8 cellular contexts compared by ENCODE assay signal in genomic region chr2:165698621-165698946, GRCh38.
DNase-seq lines count a peak whose midpoint lies in the region; ATAC-seq and TF ChIP-seq lines count a peak whose summit lies in the region.

No MANE protein-coding gene starts in this region.

- H3K79me2 ChIP-seq in HCT116 (ENCODE audit: insufficient read depth, low read length), result no peaks in the 10 kb centered on the region

- H3K27ac Mint-ChIP-seq in natural killer cell, result no peak overlapping the region
- no peak overlapping the region for H3K27ac Mint-ChIP-seq in natural killer cell treated with Interleukin-12 subunit alpha and Interleukin-12 subunit beta and Interleukin-15 and Interleukin-18, amount 100 ng/mL, for 72 hours
- no peak overlapping the region for H3K27ac Mint-ChIP-seq in naive B cell

- no peaks in the 10 kb centered on the region for H3K4me1 Mint-ChIP-seq in natural killer cell
- H3K4me1 Mint-ChIP-seq in natural killer cell treated with Interleukin-12 subunit alpha and Interleukin-12 subunit beta and Interleukin-15 and Interleukin-18, amount 100 ng/mL, for 72 hours (ENCODE audit: low read depth in 2 of 2), result no peaks in the 10 kb centered on the region
- no peaks in the 10 kb centered on the region for H3K4me1 Mint-ChIP-seq in naive B cell

- no peak for TF ChIP-seq POLR2A in HCT116 (IDR thresholded peaks at IDR 0.05; ENCODE audit: borderline replicate concordance, extremely low read depth, insufficient read depth, insufficient read length)
- no peak for TF ChIP-seq POLR2A in esophagus muscularis mucosa (IDR thresholded peaks at IDR 0.05; ENCODE audit: low read depth)

- peak; percentile 39; the same call in 1 of the 2 replicates for TF ChIP-seq RAD21 in HCT116 (IDR thresholded peaks at IDR 0.05; ENCODE audit: low read depth)

- no peak overlapping the region for H3K4me3 ChIP-seq in HCT116 (replicated peaks in 1 of 2; ENCODE audit: low read depth in 1 of 2, low read length in 2 of 2)
- no peak overlapping the region for H3K4me3 ChIP-seq in esophagus muscularis mucosa

- DNase-seq in natural killer cell, result no peak
- DNase-seq in natural killer cell treated with Interleukin-12 subunit alpha and Interleukin-12 subunit beta and Interleukin-15 and Interleukin-18, amount 100 ng/mL, for 72 hours (ENCODE audit: low spot score), result no peak
- peak; percentile 19 for DNase-seq in HCT116 (ENCODE audit: low read depth, low spot score)
- peak; percentile 28 for DNase-seq in LoVo (ENCODE audit: low spot score)
- peak; percentile 3 for DNase-seq in RPMI7951 (ENCODE audit: low read depth)
- no peak for DNase-seq in esophagus muscularis mucosa (ENCODE audit: extremely low spot score)
- DNase-seq in naive B cell, result peak; percentile 38
- no peak for DNase-seq in cortex of kidney (lab: John Stamatoyannopoulos, UW)

- H3K4me1 ChIP-seq in HCT116 (ENCODE audit: control insufficient read depth in 1 of 2, insufficient read depth in 2 of 2, low read length in 2 of 2) (no peaks in the 10 kb centered on the region), esophagus muscularis mucosa (no peaks in the 10 kb centered on the region)

- POLR2A ChIA-PET in HCT116 (lab: Charles Lee), result no interaction called here

- H3K27ac ChIP-seq in HCT116 (ENCODE audit: low read depth, low read length), result no peak overlapping the region
- H3K27ac ChIP-seq in esophagus muscularis mucosa (replicated peaks in 1 of 4), result no peak overlapping the region

- H3K9me3 ChIP-seq in HCT116 (ENCODE audit: control insufficient read depth in 1 of 2, insufficient read depth in 1 of 2, low read depth in 1 of 2, low read length in 2 of 2), result no peaks in the 10 kb centered on the region
- H3K9me3 ChIP-seq in esophagus muscularis mucosa, result no peaks in the 10 kb centered on the region

- intact Hi-C loops in natural killer cell (cut with micrococcal nuclease), result loop anchor here (5.0 to 10.0 kb wide), 2 partner anchors 296 to 704 kb away; no protein-coding TSS in a partner anchor
- intact Hi-C loops in HCT116 (cut with micrococcal nuclease), result loop anchor here (5.0 kb wide), 1 partner anchor 296 kb away; no protein-coding TSS in a partner anchor
- intact Hi-C loops in esophagus muscularis mucosa (cut with DNase I), result no loop called here

- RAD21 ChIA-PET in HCT116 (lab: Charles Lee; ENCODE audit: low non-redundant PET in 1 of 2, low total read pairs in 2 of 2, uncharacterized antibody in 2 of 2, unreplicated experiment in 2 of 2), result no interaction called here

- BruUV-seq in HCT116 (replicated peaks; lab: Mats Ljungman, UMichigan), result no TSS peak

- no peaks in the 10 kb centered on the region for H3K36me3 Mint-ChIP-seq in natural killer cell
- no peaks in the 10 kb centered on the region for H3K36me3 Mint-ChIP-seq in natural killer cell treated with Interleukin-12 subunit alpha and Interleukin-12 subunit beta and Interleukin-15 and Interleukin-18, amount 100 ng/mL, for 72 hours
- H3K36me3 Mint-ChIP-seq in naive B cell, result no peaks in the 10 kb centered on the region

- no peaks in the 10 kb centered on the region for H3K36me3 ChIP-seq in HCT116 (ENCODE audit: control insufficient read depth in 1 of 2, insufficient read depth in 2 of 2, low read length in 2 of 2)
- H3K36me3 ChIP-seq in esophagus muscularis mucosa, result no peaks in the 10 kb centered on the region

- no peak overlapping the region for H3K4me3 Mint-ChIP-seq in natural killer cell
- no peak overlapping the region for H3K4me3 Mint-ChIP-seq in natural killer cell treated with Interleukin-12 subunit alpha and Interleukin-12 subunit beta and Interleukin-15 and Interleukin-18, amount 100 ng/mL, for 72 hours
- H3K4me3 Mint-ChIP-seq in naive B cell, result no peak overlapping the region

- no peaks in the 10 kb centered on the region for H4K20me1 ChIP-seq in HCT116 (ENCODE audit: insufficient read depth)

- TF ChIP-seq CTCF in natural killer cell (IDR thresholded peaks at IDR 0.05) (no peak), HCT116 (IDR thresholded peaks at IDR 0.05 in 2 of 3, conservative IDR thresholded peaks at IDR 0.05 in 1 of 3; ENCODE audit: borderline replicate concordance in 1 of 3, insufficient read depth in 1 of 3, low read depth in 2 of 3, low read length in 2 of 3) (peak; percentile 6 to 42 (median 35); a peak in 4 of 6 replicates), esophagus muscularis mucosa (IDR thresholded peaks at IDR 0.05) (peak in 2 of 3 experiments; percentile 31 to 45)

- ATAC-seq in natural killer cell (peak in 2 of 3 donors; percentile 47 to 78), HCT116 (peak; percentile 83), naive B cell (ENCODE audit: low read depth in 2 of 2) (peak; percentile 58 to 75)
- no peak for ATAC-seq in natural killer cell treated with Interleukin-12 subunit alpha and Interleukin-12 subunit beta and Interleukin-15 and Interleukin-18, amount 100 ng/mL, for 72 hours

- H3K9ac ChIP-seq in HCT116 (ENCODE audit: low read length), result no peak overlapping the region

- TF ChIP-seq EP300 in esophagus muscularis mucosa (IDR thresholded peaks at IDR 0.05), result no peak

- CTCF ChIA-PET in HCT116 (lab: Charles Lee), result no interaction called here

- H3K9me3 Mint-ChIP-seq in natural killer cell (no peaks in the 10 kb centered on the region), naive B cell (no peaks in the 10 kb centered on the region)
- no peaks in the 10 kb centered on the region for H3K9me3 Mint-ChIP-seq in natural killer cell treated with Interleukin-12 subunit alpha and Interleukin-12 subunit beta and Interleukin-15 and Interleukin-18, amount 100 ng/mL, for 72 hours

- no peak overlapping the region for H3K4me2 ChIP-seq in HCT116 (ENCODE audit: low read length)

- peaks cover 39% of the 10 kb centered on the region; the same call in 1 of the 2 replicates for H3K27me3 ChIP-seq in HCT116 (ENCODE audit: insufficient read depth, low read length)
- H3K27me3 ChIP-seq in esophagus muscularis mucosa, result no peaks in the 10 kb centered on the region

- 2% methylated on average over 4 of the region's 4 CpGs for WGBS in esophagus muscularis mucosa

- H3K27me3 Mint-ChIP-seq in natural killer cell (ENCODE audit: low read depth in 2 of 2) (peaks cover 2 to 19% of the 10 kb centered on the region in 2 donors), naive B cell (peaks cover 0 to 5% (median 0%) of the 10 kb centered on the region in 3 donors)
- H3K27me3 Mint-ChIP-seq in natural killer cell treated with Interleukin-12 subunit alpha and Interleukin-12 subunit beta and Interleukin-15 and Interleukin-18, amount 100 ng/mL, for 72 hours, result peaks cover 5 to 17% of the 10 kb centered on the region in 2 donors

- no peaks in the 10 kb centered on the region for H3K9me2 ChIP-seq in HCT116 (ENCODE audit: insufficient read depth)

- H2AFZ ChIP-seq in HCT116 (ENCODE audit: low read depth, low read length, poor library complexity, severe bottlenecking), result no peak overlapping the region

TF ChIP-seq in HCT116, 20 proteins besides CTCF, POLR2A, EP300 and RAD21 (continues in another document):
- TF ChIP-seq ZFX (IDR thresholded peaks at IDR 0.05), result no peak
- no peak for TF ChIP-seq ATF3 (IDR thresholded peaks at IDR 0.05)
- TF ChIP-seq CBX3 (IDR thresholded peaks at IDR 0.05; ENCODE audit: low read depth), result no peak
- no peak for TF ChIP-seq REST (IDR thresholded peaks at IDR 0.05; ENCODE audit: low read depth)
- no peak for TF ChIP-seq FOSL1 (IDR thresholded peaks at IDR 0.05; ENCODE audit: low read depth)
- no peak for TF ChIP-seq ZNF274 (IDR thresholded peaks at IDR 0.05; ENCODE audit: low read depth, low read length)
- no peak for TF ChIP-seq ZBTB33 (IDR thresholded peaks at IDR 0.05; ENCODE audit: extremely low read depth, insufficient replicate concordance, low read length)
- no peak for TF ChIP-seq EGR1 (IDR thresholded peaks at IDR 0.05; ENCODE audit: low read depth)
- TF ChIP-seq EZH2 (IDR thresholded peaks at IDR 0.05), result no peak

Comparison
In these comparisons a context has a peak if more than half of its experiments do, and no peak if none do; other contexts are left out.
1. ATAC-seq: peak in natural killer cell (2 of 3), HCT116 (single experiment) and naive B cell (2 of 2); none in natural killer cell treated with Interleukin-12 subunit alpha and Interleukin-12 subunit beta and Interleukin-15 and Interleukin-18, amount 100 ng/mL, for 72 hours (0 of 2).
2. DNase-seq: peak in HCT116 (single experiment), LoVo (single experiment), RPMI7951 (single experiment) and naive B cell (single experiment); none in natural killer cell (single experiment), natural killer cell treated with Interleukin-12 subunit alpha and Interleukin-12 subunit beta and Interleukin-15 and Interleukin-18, amount 100 ng/mL, for 72 hours (single experiment), esophagus muscularis mucosa (single experiment) and cortex of kidney (single experiment).